Comparison of ENCODE assay signal across 21 cellular contexts in the genomic region with DNA sequence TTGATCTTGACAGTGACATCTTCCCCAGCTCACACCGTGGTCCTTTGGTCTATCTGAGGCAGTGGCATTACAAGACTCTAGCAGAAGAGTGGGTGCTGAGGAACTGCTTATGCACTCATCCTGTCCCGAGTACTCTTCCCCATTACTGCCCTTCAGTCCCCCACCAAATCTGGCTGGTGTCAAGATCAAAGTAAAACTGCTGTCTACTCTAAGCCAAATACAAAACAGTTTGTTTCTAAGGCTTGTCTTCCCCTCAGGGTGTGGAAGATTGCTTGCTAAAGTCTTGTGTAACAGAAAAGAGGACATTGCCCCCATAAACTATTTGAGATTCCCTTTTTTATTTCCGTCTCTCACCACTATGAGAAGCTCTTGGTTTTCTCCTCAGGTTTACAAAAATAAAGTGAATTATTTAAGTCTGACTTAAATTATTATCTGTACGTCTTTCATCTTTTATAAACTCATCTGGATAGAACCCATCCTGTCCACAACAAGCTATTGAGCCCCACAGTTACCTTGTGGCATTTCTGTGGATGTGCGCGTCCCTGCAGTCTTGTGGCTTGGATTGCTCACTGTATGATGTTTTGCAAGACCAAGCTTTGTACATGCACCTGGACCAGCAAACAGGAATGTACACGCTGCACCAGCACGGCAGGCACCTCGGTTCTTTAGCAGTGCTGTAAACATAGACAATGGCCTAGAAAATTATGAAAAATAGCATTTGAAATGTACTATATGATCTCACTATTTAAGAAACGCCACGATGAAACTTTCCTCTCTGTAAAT.
A peak's percentile ranks its signal among the peaks of the same experiment; 100 is the strongest.
DNase-seq lines count a peak whose midpoint lies in the region; ATAC-seq and TF ChIP-seq lines count a peak whose summit lies in the region.
"Had no signal": no experiment of that assay in that cellular context is flagged by ENCODE, and none has a peak within 500 bp of the region (broad histone marks: within the 10 kb centered on the region; RNA-seq: fewer than 3 reads in every experiment).

No MANE protein-coding gene starts in this region.

- ATAC-seq in left ventricle myocardium superior, result no peak
- no peak for ATAC-seq in GM18505 (IDR thresholded peaks at IDR 0.05; ENCODE audit: unreplicated experiment)
- ATAC-seq: gastroesophageal sphincter, left cardiac atrium had no signal

- H3K9ac ChIP-seq in mucosa of rectum (ENCODE audit: low read depth in 1 of 2, low read length in 2 of 2), result peak overlapping the region in 1 of 2 donors; percentile 23

- no peaks in the 10 kb centered on the region for H3K27me3 ChIP-seq in mucosa of rectum (ENCODE audit: control insufficient read depth in 2 of 2, insufficient read depth in 2 of 2, low read length in 2 of 2)
- H3K27me3 ChIP-seq in tibial nerve, result no peaks in the 10 kb centered on the region
- H3K27me3 ChIP-seq in testis, result no peaks in the 10 kb centered on the region
- H3K27me3 ChIP-seq: gastroesophageal sphincter, right atrium auricular region had no signal

- in situ Hi-C loops in G401 (cut with HindIII; ENCODE audit: low sequenced_read_pairs), result no loop called here

- H3K4me3 ChIP-seq in mucosa of rectum (ENCODE audit: low read length in 2 of 2) (no peak overlapping the region), tibial nerve (no peak overlapping the region), testis (no peak overlapping the region)
- H3K4me3 ChIP-seq: gastroesophageal sphincter, right atrium auricular region had no signal

- H3K36me3 ChIP-seq in mucosa of rectum (ENCODE audit: control insufficient read depth in 2 of 2, insufficient read depth in 2 of 2, low read length in 2 of 2) (peaks cover 0 to 4% of the 10 kb centered on the region in 2 donors), tibial nerve (peaks cover 0 to 5% (median 0%) of the 10 kb centered on the region in 3 donors), testis (ENCODE audit: low read depth, missing control alignments) (no peaks in the 10 kb centered on the region)
- H3K36me3 ChIP-seq: gastroesophageal sphincter, right atrium auricular region had no signal

- DNase-seq in cardiac septum (ENCODE audit: low spot score), result peak; percentile 47
- DNase-seq in left ventricle myocardium superior, result no peak
- DNase-seq in amniotic epithelial cell (ENCODE audit: low read depth), result peak; percentile 33
- DNase-seq in G401 (ENCODE audit: low spot score), result no peak
- DNase-seq in tibial nerve (ENCODE audit: low spot score in 2 of 2), result no peak
- no peak for DNase-seq in testis
- DNase-seq: 8988T; activated CD4-positive, alpha-beta T cell treated with anti-CD3 and anti-CD28 coated beads, Interleukin-2, amount 50 U/mL, for 48 hours; activated T-cell treated with anti-CD3 and anti-CD28 coated beads, Interleukin-2, amount 50 U/mL, for 1 hour; cortex of kidney; DMS153; left cardiac atrium; NCI-H2029; NCI-H446; nucleus accumbens had no signal

- 79 to 83% methylated on average over 11 of the region's 11 CpGs for WGBS in tibial nerve, 2 donors
- 91 to 92% methylated on average over 11 of the region's 11 CpGs for WGBS in testis, 2 donors

- H3K27ac ChIP-seq in mucosa of rectum (ENCODE audit: low read depth in 2 of 2, low read length in 2 of 2) (peak overlapping the region; percentile 24 to 69), tibial nerve (no peak overlapping the region), testis (no peak overlapping the region)
- H3K27ac ChIP-seq: C4-2B, gastroesophageal sphincter, right atrium auricular region, VCaP had no signal

- no peak for TF ChIP-seq POLR2A in GM18505 (IDR thresholded peaks at IDR 0.05; ENCODE audit: borderline replicate concordance, extremely low read depth, insufficient read depth, insufficient read length)
- TF ChIP-seq POLR2A in tibial nerve (IDR thresholded peaks at IDR 0.05), result no peak
- no peak for TF ChIP-seq POLR2A in testis (IDR thresholded peaks at IDR 0.05)

- intact Hi-C loops in cardiac septum (cut with DNase I), result no loop called here
- intact Hi-C loops in left ventricle myocardium superior (cut with micrococcal nuclease), result no loop called here
- intact Hi-C loops in testis (cut with DNase I; ENCODE audit: low total_unique reads), result no loop called here

- H3K9me3 ChIP-seq in mucosa of rectum (ENCODE audit: control insufficient read depth in 2 of 2, low read length in 2 of 2) (no peaks in the 10 kb centered on the region), tibial nerve (no peaks in the 10 kb centered on the region), testis (no peaks in the 10 kb centered on the region)
- H3K9me3 ChIP-seq: gastroesophageal sphincter, right atrium auricular region had no signal

- TF ChIP-seq EP300 in tibial nerve (IDR thresholded peaks at IDR 0.05), result no peak

- TF ChIP-seq CTCF in tibial nerve (IDR thresholded peaks at IDR 0.05) (no peak), testis (IDR thresholded peaks at IDR 0.05) (no peak)

- H3K4me1 ChIP-seq in mucosa of rectum (ENCODE audit: control insufficient read depth in 2 of 2, insufficient read depth in 2 of 2, low read length in 2 of 2) (peaks cover 15 to 31% of the 10 kb centered on the region in 2 donors), tibial nerve (peaks cover 0 to 14% (median 7%) of the 10 kb centered on the region in 4 donors), testis (peaks cover 3% of the 10 kb centered on the region)

Comparison
In these comparisons a context has a peak if more than half of its experiments do, and no peak if none do; other contexts are left out.
1. DNase-seq: peak in cardiac septum (single experiment) and amniotic epithelial cell (single experiment); none in left ventricle myocardium superior (single experiment), G401 (single experiment), tibial nerve (0 of 2) and testis (single experiment).
2. H3K27ac ChIP-seq: peak in mucosa of rectum (2 of 2); none in tibial nerve (0 of 4) and testis (0 of 2).